In genomic region chr16:2539838-2540458, GRCh38 we compare ENCODE assay signal across 1 cellular context.
A peak's percentile ranks its signal among the peaks of the same experiment; 100 is the strongest.
TF ChIP-seq lines count a peak whose summit lies in the region.

No MANE protein-coding gene starts in this region.

TF ChIP-seq in GM12878, 131 proteins besides CTCF, POLR2A, EP300 and RAD21:
- TF ChIP-seq SMC3 (IDR thresholded peaks at IDR 0.05; ENCODE audit: borderline replicate concordance, low read length) = peak; percentile 24; the same call in 1 of the 2 replicates
- peak; percentile 25; the same call in 1 of the 2 replicates for TF ChIP-seq JUNB (IDR thresholded peaks at IDR 0.05)
- 0 out of 2 replicates have a peak, but pooled peaks have one; percentile 4 for TF ChIP-seq SPI1 (IDR thresholded peaks at IDR 0.05; ENCODE audit: borderline replicate concordance, insufficient read depth, low read depth, low read length)
